15 cellular contexts compared by ENCODE assay signal in the genomic region with DNA sequence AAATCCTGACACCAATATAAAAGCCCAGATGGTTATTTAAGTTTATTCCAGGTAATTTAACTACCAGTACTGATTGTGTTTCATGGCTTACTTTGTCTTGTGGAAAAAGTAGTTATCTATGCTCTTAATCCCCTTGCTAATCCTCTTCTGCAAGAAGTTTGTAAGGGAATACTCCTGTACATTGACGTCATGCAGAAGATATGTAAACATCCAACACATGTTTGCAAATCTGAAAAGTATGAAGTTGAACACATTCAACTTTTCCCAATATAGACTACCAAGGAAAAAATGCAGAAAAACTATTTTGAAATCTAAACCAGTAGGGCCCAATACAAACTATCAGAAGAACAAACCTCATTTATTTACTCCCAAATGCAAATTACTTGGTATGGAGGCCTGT. TPM values are rescaled to one million over a fixed set of nuclear protein-coding genes. Genes with fewer than 3 reads are reported as not detected.
A peak's percentile ranks its signal among the peaks of the same experiment; 100 is the strongest.
DNase-seq lines count a peak whose midpoint lies in the region; ATAC-seq, FAIRE-seq and TF ChIP-seq lines count a peak whose summit lies in the region.
"Had no signal": no experiment of that assay in that cellular context is flagged by ENCODE, and none has a peak within 500 bp of the region (broad histone marks: within the 10 kb centered on the region; RNA-seq: fewer than 3 reads in every experiment).

No MANE protein-coding gene starts in this region.

- H4K20me1 ChIP-seq in HepG2 (ENCODE audit: insufficient read depth, low read length), result no peaks in the 10 kb centered on the region

- no peak for TF ChIP-seq EP300 in HepG2 (IDR thresholded peaks at IDR 0.05; ENCODE audit: low read depth in 2 of 2, low read length in 2 of 2)
- TF ChIP-seq EP300 in HepG2 (CRISPR knock-in tag; IDR thresholded peaks at IDR 0.05; ENCODE audit: borderline replicate concordance), result no peak

- FAIRE-seq in HepG2 (lab: Jason Lieb, UNC), result no peak

- H3K9me3 ChIP-seq in HepG2 (ENCODE audit: low read length) (no peaks in the 10 kb centered on the region), right lobe of liver (no peaks in the 10 kb centered on the region), vagina (no peaks in the 10 kb centered on the region)
- H3K9me3 ChIP-seq: thyroid gland had no signal

- no peak for TF ChIP-seq RAD21 in HepG2 (CRISPR knock-in tag; IDR thresholded peaks at IDR 0.05)

- 80% methylated on average over 1 of the region's 1 CpG for WGBS in HepG2 (ENCODE audit: low lambda C conversion rate)
- WGBS in right lobe of liver (ENCODE audit: insufficient coverage, low coverage, low lambda C conversion rate, missing lambda C conversion rate), result 64% methylated on average over 1 of the region's 1 CpG

- TF ChIP-seq POLR2A in HepG2 (IDR thresholded peaks at IDR 0.05; ENCODE audit: insufficient read depth in 1 of 2, low read depth in 2 of 2, low read length in 2 of 2) (no peak), right lobe of liver (IDR thresholded peaks at IDR 0.05) (no peak), vagina (IDR thresholded peaks at IDR 0.05) (no peak)

- no peaks in the 10 kb centered on the region for H3K27me3 ChIP-seq in HepG2 (ENCODE audit: control insufficient read depth in 1 of 2, insufficient read depth in 2 of 2, low read length in 2 of 2)
- no peaks in the 10 kb centered on the region for H3K27me3 ChIP-seq in right lobe of liver
- H3K27me3 ChIP-seq in vagina, result no peaks in the 10 kb centered on the region
- H3K27me3 ChIP-seq: thyroid gland had no signal

- intact Hi-C loops in HepG2 (cut with micrococcal nuclease; ENCODE audit: unreplicated experiment), result loop anchor here (10.0 kb wide), 1 partner anchor 53 kb away; a partner anchor contains a TSS
- intact Hi-C loops in right lobe of liver (cut with DNase I), result no loop called here
- intact Hi-C loops in vagina (cut with DNase I), result no loop called here

- CTCF ChIA-PET in HepG2 (lab: Yijun Ruan, JAX; ENCODE audit: low intra/inter-chr PET ratio, low total read pairs), result no interaction called here

- peak; percentile 27 for DNase-seq in HepG2 (ENCODE audit: low spot score)
- no peak for DNase-seq in right lobe of liver
- DNase-seq in NCI-H82 treated with DMSO at 0.1 percent for 48 hours (lab: John Stamatoyannopoulos, UW; ENCODE audit: unreplicated experiment), result peak; percentile 58
- DNase-seq in fibroblast of peridontal ligament (ENCODE audit: extremely low read depth), result peak; percentile 98
- DNase-seq in vagina (ENCODE audit: extremely low spot score in 2 of 2), result no peak
- DNase-seq in cerebellum (ENCODE audit: low spot score), result no peak
- DNase-seq: activated naive CD4-positive, alpha-beta T cell; AML-193; erythroblast; Kasumi-1; NCI-H2029; thyroid gland had no signal

- no peak overlapping the region for H3K27ac ChIP-seq in HepG2 (ENCODE audit: extremely low read length, insufficient read depth, low read length)
- H3K27ac ChIP-seq in right lobe of liver, result no peak overlapping the region
- no peak overlapping the region for H3K27ac ChIP-seq in vagina
- H3K27ac ChIP-seq: thyroid gland, VCaP had no signal

- H2AFZ ChIP-seq in HepG2 (ENCODE audit: low read length), result no peak overlapping the region

- no peaks in the 10 kb centered on the region for H3K79me2 ChIP-seq in HepG2 (ENCODE audit: insufficient read depth, low read length)

- no peak overlapping the region for H3K9ac ChIP-seq in HepG2 (ENCODE audit: insufficient read depth, low read depth, low read length)

- no peak for TF ChIP-seq CTCF in HepG2 (CRISPR knock-in tag; IDR thresholded peaks at IDR 0.05)
- TF ChIP-seq CTCF in right lobe of liver (IDR thresholded peaks at IDR 0.05), result no peak
- TF ChIP-seq CTCF in vagina (IDR thresholded peaks at IDR 0.05), result no peak

- POLR2A ChIA-PET in HepG2 (lab: Yijun Ruan, JAX), result no interaction called here

- H3K36me3 ChIP-seq in HepG2 (replicated peaks in 1 of 2; ENCODE audit: control insufficient read depth in 1 of 2, insufficient read depth in 2 of 2, low read length in 2 of 2), result no peaks in the 10 kb centered on the region
- no peaks in the 10 kb centered on the region for H3K36me3 ChIP-seq in right lobe of liver
- H3K36me3 ChIP-seq in vagina, result no peaks in the 10 kb centered on the region
- H3K36me3 ChIP-seq: thyroid gland had no signal

- H3K4me2 ChIP-seq in HepG2 (ENCODE audit: low read depth, low read length), result no peak overlapping the region

- ATAC-seq in HepG2 (no peak), right lobe of liver (no peak), GM21723 (IDR thresholded peaks at IDR 0.05; ENCODE audit: unreplicated experiment) (no peak), HG03159 (IDR thresholded peaks at IDR 0.05; ENCODE audit: unreplicated experiment) (no peak)

- H3K4me3 ChIP-seq in HepG2 (replicated peaks in 1 of 3; ENCODE audit: insufficient read depth in 1 of 3, low read depth in 2 of 3, low read length in 3 of 3) (no peak overlapping the region), right lobe of liver (no peak overlapping the region), vagina (no peak overlapping the region)
- H3K4me3 ChIP-seq: thyroid gland had no signal

- peaks cover 24% of the 10 kb centered on the region for H3K4me1 ChIP-seq in HepG2 (ENCODE audit: insufficient read depth, low read length)
- H3K4me1 ChIP-seq in right lobe of liver, result no peaks in the 10 kb centered on the region
- no peaks in the 10 kb centered on the region for H3K4me1 ChIP-seq in vagina
- H3K4me1 ChIP-seq: thyroid gland had no signal

- in situ Hi-C loops in HepG2 (cut with HindIII; ENCODE audit: extremely low pct_ligation_motif_present, low pct_unique_long_range_greater_than_20kb), result no loop called here

- no TSS peak for BruUV-seq in HepG2 (replicated peaks; lab: Mats Ljungman, UMichigan)

TF ChIP-seq in HepG2, 621 proteins besides CTCF, POLR2A, EP300 and RAD21:
- TF ChIP-seq BORCS8-MEF2B (CRISPR knock-in tag; IDR thresholded peaks at IDR 0.05) (no peak), FOXA3 (CRISPR knock-in tag; IDR thresholded peaks at IDR 0.05) (peak; percentile 38; the same call in 1 of the 2 replicates), KMT2A (CRISPR knock-in tag; IDR thresholded peaks at IDR 0.05) (no peak), TP53 (CRISPR knock-in tag; conservative IDR thresholded peaks at IDR 0.05) (no peak), FOXA1 (IDR thresholded peaks at IDR 0.05) (no peak), FOXA1 (CRISPR knock-in tag; IDR thresholded peaks at IDR 0.05) (0 out of 2 replicates have a peak, but pooled peaks have one; percentile 16), TRIM24 (CRISPR knock-in tag; IDR thresholded peaks at IDR 0.05) (no peak)
- TF ChIP-seq, protein P1, sequence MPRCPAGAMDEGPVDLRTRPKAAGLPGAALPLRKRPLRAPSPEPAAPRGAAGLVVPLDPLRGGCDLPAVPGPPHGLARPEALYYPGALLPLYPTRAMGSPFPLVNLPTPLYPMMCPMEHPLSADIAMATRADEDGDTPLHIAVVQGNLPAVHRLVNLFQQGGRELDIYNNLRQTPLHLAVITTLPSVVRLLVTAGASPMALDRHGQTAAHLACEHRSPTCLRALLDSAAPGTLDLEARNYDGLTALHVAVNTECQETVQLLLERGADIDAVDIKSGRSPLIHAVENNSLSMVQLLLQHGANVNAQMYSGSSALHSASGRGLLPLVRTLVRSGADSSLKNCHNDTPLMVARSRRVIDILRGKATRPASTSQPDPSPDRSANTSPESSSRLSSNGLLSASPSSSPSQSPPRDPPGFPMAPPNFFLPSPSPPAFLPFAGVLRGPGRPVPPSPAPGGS (CRISPR knock-in tag; IDR thresholded peaks at IDR 0.05), result no peak

RNA-seq across cellular contexts. Expression of a gene that starts 56.3 kb away (rescaled TPM):
- total RNA-seq in HepG2 (2016; rRNA removed; fragmentation: Illumina TruSeq; extraction: Trizol), result 64.5 and 78.9 TPM in 2 replicates
- total RNA-seq in HepG2 (2016; cell fraction: cytosol; rRNA removed; fragmentation: Illumina TruSeq; extraction: Trizol; ENCODE audit: low read depth), result 19.2 and 20.4 TPM in 2 replicates
- total RNA-seq in HepG2 (2016; cell fraction: insoluble cytoplasmic fraction; rRNA removed; fragmentation: Illumina TruSeq; extraction: Trizol), result 69.3 and 74.8 TPM in 2 replicates
- 73.2 and 75.4 TPM in 2 replicates for total RNA-seq in HepG2 (2016; cell fraction: membrane; rRNA removed; fragmentation: Illumina TruSeq; extraction: Trizol)
- 121 and 123 TPM in 2 replicates for total RNA-seq in HepG2 (2016; cell fraction: nucleus; rRNA removed; fragmentation: Illumina TruSeq; extraction: Trizol)
- polyA plus RNA-seq in HepG2 (2011; rRNA removed), result 75.7 and 97.1 TPM in 2 replicates
- polyA plus RNA-seq in HepG2 (2011; cell fraction: cytosol; rRNA removed), result 40.8 and 54.3 TPM in 2 replicates
- 68.9 and 74.9 TPM in 2 replicates for polyA plus RNA-seq in HepG2 (2011; cell fraction: nucleus; rRNA removed)
- polyA plus RNA-seq in HepG2 (2012), result 87.7 and 101 TPM in 2 replicates
- polyA plus RNA-seq in HepG2 (2016; cell fraction: cytosol; fragmentation: Illumina TruSeq; extraction: Trizol; ENCODE audit: low read depth), result 13.4 and 15.1 TPM in 2 replicates
- 81.1 and 83.2 TPM in 2 replicates for polyA plus RNA-seq in HepG2 (2016; cell fraction: insoluble cytoplasmic fraction; fragmentation: Illumina TruSeq; extraction: Trizol; ENCODE audit: low read depth)
- polyA plus RNA-seq in HepG2 (2016; cell fraction: membrane; fragmentation: Illumina TruSeq; extraction: Trizol; ENCODE audit: low read depth), result 49.0 and 50.1 TPM in 2 replicates
- polyA plus RNA-seq in HepG2 (2016; cell fraction: nucleus; fragmentation: Illumina TruSeq; extraction: Trizol; ENCODE audit: insufficient read depth, low read depth), result 115 and 124 TPM in 2 replicates
- polyA minus RNA-seq in HepG2 (2011; rRNA and poly(A)+ RNA removed; ENCODE audit: low replicate concordance), result 37.6 and 93.4 TPM in 2 replicates
- 82.9 and 96.7 TPM in 2 replicates for polyA minus RNA-seq in HepG2 (2011; cell fraction: cytosol; rRNA and poly(A)+ RNA removed)
- polyA minus RNA-seq in HepG2 (2011; cell fraction: nucleus; rRNA and poly(A)+ RNA removed), result 685 and 799 TPM in 2 replicates
- total RNA-seq in right lobe of liver, result 10 to 100 TPM; 74.3 to 96.4 (median 84.5) TPM
- 113 TPM for total RNA-seq in vagina
- 5.4 TPM for total RNA-seq in cerebellum

Comparison
In these comparisons a context has a peak if more than half of its experiments do, and no peak if none do; other contexts are left out.
1. DNase-seq: peak in HepG2 (single experiment), NCI-H82 treated with DMSO at 0.1 percent for 48 hours (single experiment) and fibroblast of peridontal ligament (single experiment); none in right lobe of liver (0 of 3), vagina (0 of 2) and cerebellum (single experiment).